Comparison of ENCODE assay signal across 27 cellular contexts in the genomic region with DNA sequence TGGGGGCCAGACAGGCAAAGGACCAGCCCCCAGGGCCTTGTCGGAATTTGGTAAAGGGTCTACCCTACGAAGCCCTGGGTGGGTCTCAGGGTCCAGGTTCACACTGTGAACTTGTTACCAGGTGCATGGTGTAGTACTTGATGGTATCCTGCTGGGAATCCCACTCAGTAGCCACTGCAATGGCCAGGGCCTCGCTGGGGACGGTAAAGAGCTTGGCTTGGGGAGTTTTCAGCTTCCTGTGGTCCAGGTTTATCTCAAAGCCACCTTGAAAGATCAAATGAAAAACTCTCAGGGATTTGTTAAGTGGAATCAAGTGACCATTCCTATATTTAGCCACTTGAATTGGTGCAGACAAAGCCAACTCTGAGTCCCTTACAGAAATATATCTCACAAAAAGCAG. TPM values are rescaled to one million over a fixed set of nuclear protein-coding genes. Genes with fewer than 3 reads are reported as not detected.
DNase-seq lines count a peak whose midpoint lies in the region; ATAC-seq and TF ChIP-seq lines count a peak whose summit lies in the region.
"Had no signal": no experiment of that assay in that cellular context is flagged by ENCODE, and none has a peak within 500 bp of the region (broad histone marks: within the 10 kb centered on the region; RNA-seq: fewer than 3 reads in every experiment).

No MANE protein-coding gene starts in this region.

- H3K9ac ChIP-seq in BLaER1 treated with 17β-estradiol and CSF1 and Interleukin-3, amounts not matched to agents 10 nM and 100 nM, result no peak overlapping the region
- no peak overlapping the region for H3K9ac ChIP-seq in endodermal cell (ENCODE audit: extremely low read depth, low read length, poor library complexity, severe bottlenecking)

- H3K9me3 Mint-ChIP-seq in endodermal cell, result no peaks in the 10 kb centered on the region
- no peaks in the 10 kb centered on the region for H3K9me3 Mint-ChIP-seq in HFFc6
- H3K9me3 Mint-ChIP-seq: activated CD8-positive, alpha-beta T cell treated with anti-CD3 and anti-CD28 coated beads for 36 hours; activated naive CD8-positive, alpha-beta T cell treated with anti-CD3 and anti-CD28 coated beads for 36 hours; central memory CD8-positive, alpha-beta T cell; stimulated activated naive B cell treated with anti-CD40 and anti-IgM and Interleukin-4, amounts not matched to agents 10 μg/mL and 1 μg/mL and 100 μg/mL, for 72 hours had no signal

- H3K27ac ChIP-seq in BLaER1 treated with 17β-estradiol and CSF1 and Interleukin-3, amounts not matched to agents 10 nM and 100 nM, result no peak overlapping the region; a peak in 1 of 22 replicates
- peak overlapping the region; percentile 21 for H3K27ac ChIP-seq in endodermal cell (ENCODE audit: low read depth, low read length)
- H3K27ac ChIP-seq: ascending aorta, lower lobe of right lung, pancreas, upper lobe of right lung had no signal

- no peaks in the 10 kb centered on the region for H3K27me3 ChIP-seq in BLaER1 treated with 17β-estradiol and CSF1 and Interleukin-3, amounts not matched to agents 10 nM and 100 nM
- no peaks in the 10 kb centered on the region for H3K27me3 ChIP-seq in endodermal cell (ENCODE audit: control insufficient read depth, insufficient read depth, low read length, poor library complexity, severe bottlenecking)
- H3K27me3 ChIP-seq: ascending aorta, pancreas, upper lobe of right lung had no signal

- H3K27ac Mint-ChIP-seq in endodermal cell (no peak overlapping the region), HFFc6 (no peak overlapping the region)
- H3K27ac Mint-ChIP-seq: activated CD8-positive, alpha-beta T cell treated with anti-CD3 and anti-CD28 coated beads for 36 hours; activated naive CD8-positive, alpha-beta T cell treated with anti-CD3 and anti-CD28 coated beads for 36 hours; stimulated activated naive B cell treated with anti-CD40 and anti-IgM and Interleukin-4, amounts not matched to agents 10 μg/mL and 1 μg/mL and 100 μg/mL, for 72 hours; T-helper 17 cell had no signal

- H3K4me2 ChIP-seq in BLaER1 treated with 17β-estradiol and CSF1 and Interleukin-3, amounts not matched to agents 10 nM and 100 nM, result peak overlapping the region in 10 of 11 experiments; percentile 12 to 84 (median 58); a peak in 17 of 22 replicates

- no peak overlapping the region for H3K4me3 ChIP-seq in BLaER1 treated with 17β-estradiol and CSF1 and Interleukin-3, amounts not matched to agents 10 nM and 100 nM
- no peak overlapping the region for H3K4me3 ChIP-seq in endodermal cell (ENCODE audit: low read length)
- H3K4me3 ChIP-seq: ascending aorta, HAP-1, lower lobe of right lung, pancreas, upper lobe of right lung had no signal

- WGBS in endodermal cell (ENCODE audit: insufficient coverage in 1 of 2, insufficient read length in 1 of 2), 2 experiments, result 90 to 93% methylated on average over 3 to 4 of the region's 4 CpGs

- H3K4me3 Mint-ChIP-seq in endodermal cell, result no peak overlapping the region
- no peak overlapping the region for H3K4me3 Mint-ChIP-seq in HFFc6
- H3K4me3 Mint-ChIP-seq: activated CD8-positive, alpha-beta T cell treated with anti-CD3 and anti-CD28 coated beads for 36 hours; activated naive CD8-positive, alpha-beta T cell treated with anti-CD3 and anti-CD28 coated beads for 36 hours; central memory CD8-positive, alpha-beta T cell; stimulated activated naive B cell treated with anti-CD40 and anti-IgM and Interleukin-4, amounts not matched to agents 10 μg/mL and 1 μg/mL and 100 μg/mL, for 72 hours; T-helper 17 cell had no signal

- peaks cover 11 to 44% (median 25%) of the 10 kb centered on the region in 11 experiments; a peak in 19 of 22 replicates for H3K36me3 ChIP-seq in BLaER1 treated with 17β-estradiol and CSF1 and Interleukin-3, amounts not matched to agents 10 nM and 100 nM
- peaks cover 64% of the 10 kb centered on the region for H3K36me3 ChIP-seq in endodermal cell (ENCODE audit: control insufficient read depth, insufficient read depth, low read length)
- H3K36me3 ChIP-seq: HAP-1, pancreas had no signal

- no peak for TF ChIP-seq CTCF in endodermal cell (conservative IDR thresholded peaks at IDR 0.05)
- no peak for TF ChIP-seq CTCF in HFFc6 (IDR thresholded peaks at IDR 0.05)

- no peaks in the 10 kb centered on the region for H3K9me3 ChIP-seq in BLaER1 treated with 17β-estradiol and CSF1 and Interleukin-3, amounts not matched to agents 10 nM and 100 nM (replicated peaks in 1 of 11)
- H3K9me3 ChIP-seq in endodermal cell (ENCODE audit: control insufficient read depth, low read length), result no peaks in the 10 kb centered on the region
- H3K9me3 ChIP-seq: ascending aorta, Caco-2, HAP-1, lower lobe of right lung, pancreas, upper lobe of right lung had no signal

- H3K27me3 Mint-ChIP-seq in endodermal cell (ENCODE audit: insufficient read depth) (no peaks in the 10 kb centered on the region), HFFc6 (ENCODE audit: insufficient read depth) (no peaks in the 10 kb centered on the region)
- H3K27me3 Mint-ChIP-seq: activated CD8-positive, alpha-beta T cell treated with anti-CD3 and anti-CD28 coated beads for 36 hours; activated naive CD8-positive, alpha-beta T cell treated with anti-CD3 and anti-CD28 coated beads for 36 hours; central memory CD8-positive, alpha-beta T cell; stimulated activated naive B cell treated with anti-CD40 and anti-IgM and Interleukin-4, amounts not matched to agents 10 μg/mL and 1 μg/mL and 100 μg/mL, for 72 hours; T-helper 17 cell had no signal

- H3K36me3 Mint-ChIP-seq in endodermal cell (ENCODE audit: low read depth), result peaks cover 23% of the 10 kb centered on the region
- H3K36me3 Mint-ChIP-seq in HFFc6 (ENCODE audit: low read depth), result no peaks in the 10 kb centered on the region

- H3K4me1 Mint-ChIP-seq in endodermal cell (peaks cover 18% of the 10 kb centered on the region), HFFc6 (ENCODE audit: low read depth) (peaks cover 40% of the 10 kb centered on the region)

- peaks cover 0 to 48% (median 10%) of the 10 kb centered on the region in 11 experiments; a peak in 14 of 22 replicates for H4K20me1 ChIP-seq in BLaER1 treated with 17β-estradiol and CSF1 and Interleukin-3, amounts not matched to agents 10 nM and 100 nM

- H3K4me1 ChIP-seq in BLaER1 treated with 17β-estradiol and CSF1 and Interleukin-3, amounts not matched to agents 10 nM and 100 nM, result peaks cover 60 to 73% (median 68%) of the 10 kb centered on the region in 10 experiments
- H3K4me1 ChIP-seq in endodermal cell (ENCODE audit: control insufficient read depth, insufficient read depth, low read length), result no peaks in the 10 kb centered on the region
- H3K4me1 ChIP-seq: ascending aorta, Caco-2, pancreas had no signal

- peak; percentile 77 for DNase-seq in NCI-H1092 treated with DMSO at 0.1 percent for 48 hours (lab: John Stamatoyannopoulos, UW)
- no peak for DNase-seq in endodermal cell
- DNase-seq in islet precursor cell, result peak; percentile 54
- DNase-seq in anterior cingulate cortex (lab: John Stamatoyannopoulos, UW), result no peak
- DNase-seq in HFFc6, result no peak
- DNase-seq: ACHN; activated CD4-positive, CD25-positive, alpha-beta regulatory T cell treated with anti-CD3 and anti-CD28 coated beads, Interleukin-2, amount 50 U/mL, for 72 hours; activated CD8-positive, alpha-beta T cell treated with anti-CD3 and anti-CD28 coated beads for 36 hours; activated naive CD8-positive, alpha-beta T cell treated with anti-CD3 and anti-CD28 coated beads for 36 hours; Caco-2; dermis blood vessel endothelial cell; DND-41; lower lobe of right lung; NCI-H2107; pancreas; RPMI8226; stimulated activated naive B cell treated with anti-CD40 and anti-IgM and Interleukin-4, amounts not matched to agents 10 μg/mL and 1 μg/mL and 100 μg/mL, for 72 hours; T-helper 17 cell; upper lobe of right lung had no signal

- ATAC-seq in GM21367 (IDR thresholded peaks at IDR 0.05; ENCODE audit: unreplicated experiment) (no peak), GM18870 (IDR thresholded peaks at IDR 0.05; ENCODE audit: unreplicated experiment) (no peak)
- ATAC-seq: activated CD8-positive, alpha-beta T cell treated with anti-CD3 and anti-CD28 coated beads for 36 hours; lower lobe of right lung; sciatic nerve; SK-N-SH treated with all-trans-retinoic acid at 6 μM for 48 hours; stimulated activated naive B cell treated with anti-CD40 and anti-IgM and Interleukin-4, amounts not matched to agents 10 μg/mL and 1 μg/mL and 100 μg/mL, for 72 hours; T-helper 17 cell; upper lobe of right lung had no signal

RNA-seq across cellular contexts. Expression of a gene that starts 10.9 kb away (rescaled TPM):
- total RNA-seq in endodermal cell, result 10 to 100 TPM; 31.4 to 50.8 TPM
- 40.7 TPM for polyA plus RNA-seq in endodermal cell (2013, experiment 1 of 2)
- polyA plus RNA-seq in endodermal cell (2013, experiment 2 of 2), result 44.1 TPM
- total RNA-seq in HFFc6 (2021; fragmentation: NEBNext Ultra II Directional; extraction: Animal tissue kit (Norgen Biotek cat#: 25700)), result 10 to 100 TPM; 21.5 to 28.4 (median 23.1) TPM

RNA-seq across cellular contexts. Expression of a gene that starts 11.1 kb away (rescaled TPM):
- total RNA-seq in endodermal cell, result 10 to 100 TPM; 20.5 to 20.8 TPM
- 17.2 TPM for polyA plus RNA-seq in endodermal cell (2013, experiment 1 of 2)
- polyA plus RNA-seq in endodermal cell (2013, experiment 2 of 2), result 17.1 TPM
- 10 to 100 TPM in 2 of 6 experiments, 1 to 10 TPM in 4; 8.6 to 11.9 (median 9.5) TPM for total RNA-seq in HFFc6 (2021; fragmentation: NEBNext Ultra II Directional; extraction: Animal tissue kit (Norgen Biotek cat#: 25700))

RNA-seq across cellular contexts. Expression of a gene that starts 55.5 kb away (rescaled TPM):
- total RNA-seq in endodermal cell, result 1 to 10 TPM; 2.0 to 2.6 TPM
- 2.2 TPM for polyA plus RNA-seq in endodermal cell (2013, experiment 1 of 2)
- polyA plus RNA-seq in endodermal cell (2013, experiment 2 of 2), result 2.2 TPM
- under 1 TPM; 0.37 to 0.73 (median 0.61) TPM for total RNA-seq in HFFc6 (2021; fragmentation: NEBNext Ultra II Directional; extraction: Animal tissue kit (Norgen Biotek cat#: 25700))
- total RNA-seq: T-helper 17 cell had no signal

RNA-seq across cellular contexts. Expression of a gene that starts 55.9 kb away (rescaled TPM):
- 10 to 100 TPM; 10.2 to 11.5 TPM for total RNA-seq in endodermal cell
- 16.1 TPM for polyA plus RNA-seq in endodermal cell (2013, experiment 1 of 2)
- polyA plus RNA-seq in endodermal cell (2013, experiment 2 of 2), result 14.8 TPM
- 100 to 1,000 TPM in 4 of 6 experiments, 10 to 100 TPM in 2; 92.1 to 144 (median 101) TPM for total RNA-seq in HFFc6 (2021; fragmentation: NEBNext Ultra II Directional; extraction: Animal tissue kit (Norgen Biotek cat#: 25700))

RNA-seq across cellular contexts. Expression of a gene that starts 59.6 kb away (rescaled TPM):
- total RNA-seq in endodermal cell, result 10 to 100 TPM; 45.1 to 49.9 TPM
- polyA plus RNA-seq in endodermal cell (2013, experiment 1 of 2), result 38.1 TPM
- 38.7 TPM for polyA plus RNA-seq in endodermal cell (2013, experiment 2 of 2)
- total RNA-seq in HFFc6 (2021; fragmentation: NEBNext Ultra II Directional; extraction: Animal tissue kit (Norgen Biotek cat#: 25700)), result 10 to 100 TPM; 30.6 to 38.1 (median 33.7) TPM

Comparison
In these comparisons a context has a peak if more than half of its experiments do, and no peak if none do; other contexts are left out.
1. DNase-seq: peak in NCI-H1092 treated with DMSO at 0.1 percent for 48 hours (single experiment) and islet precursor cell (single experiment); none in endodermal cell (single experiment), anterior cingulate cortex (0 of 58) and HFFc6 (single experiment).